ENCODE assay signal across 9 cellular contexts in the genomic region with DNA sequence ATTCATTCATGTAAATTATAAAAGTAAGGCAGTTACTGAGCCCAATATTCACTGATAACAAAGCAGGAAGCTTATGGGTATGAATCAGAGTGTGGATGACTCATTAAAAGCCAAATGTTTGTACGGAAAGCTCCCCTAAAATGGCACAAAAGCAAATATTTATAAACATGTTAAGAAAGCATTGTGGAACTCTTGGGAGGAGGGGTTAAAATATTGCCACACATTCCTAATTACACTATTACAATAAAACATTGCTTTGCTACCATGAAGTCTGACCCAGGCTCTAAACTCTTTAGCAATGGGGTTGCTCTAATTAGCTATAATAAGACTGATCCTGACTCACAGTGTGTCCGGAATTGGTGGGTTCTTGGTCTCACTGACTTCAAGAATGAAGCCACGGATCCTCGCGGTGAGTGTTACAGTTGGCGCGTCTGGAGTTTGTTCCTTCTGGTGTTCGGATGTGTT.
DNase-seq lines count a peak whose midpoint lies in the region; ATAC-seq and TF ChIP-seq lines count a peak whose summit lies in the region.
"Had no signal": no experiment of that assay in that cellular context is flagged by ENCODE, and none has a peak within 500 bp of the region (broad histone marks: within the 10 kb centered on the region; RNA-seq: fewer than 3 reads in every experiment).

No MANE protein-coding gene starts in this region.

- H3K4me3 Mint-ChIP-seq in activated CD8-positive, alpha-beta T cell treated with anti-CD3 and anti-CD28 coated beads, Interleukin-2, amount 10 ng/mL, durations not matched to agents 7 days and 5 days, result peak overlapping the region; percentile 3
- H3K4me3 Mint-ChIP-seq: dendritic cell treated with granulocyte-macrophage colony-stimulating factor and Interleukin-4, amounts not matched to agents 40 ng/mL and 50 ng/mL, for 4 days had no signal

- no peaks in the 10 kb centered on the region for H3K4me1 Mint-ChIP-seq in activated CD8-positive, alpha-beta T cell treated with anti-CD3 and anti-CD28 coated beads, Interleukin-2, amount 10 ng/mL, durations not matched to agents 7 days and 5 days (ENCODE audit: low read depth)

- no peaks in the 10 kb centered on the region for H3K36me3 ChIP-seq in kidney epithelial cell (ENCODE audit: control insufficient read depth, insufficient read depth, low read length)

- ATAC-seq in activated CD8-positive, alpha-beta T cell treated with anti-CD3 and anti-CD28 coated beads, Interleukin-2, amount 10 ng/mL, durations not matched to agents 7 days and 5 days, result no peak
- ATAC-seq in HG02759 (IDR thresholded peaks at IDR 0.05; ENCODE audit: unreplicated experiment) (no peak), GM18870 (IDR thresholded peaks at IDR 0.05; ENCODE audit: unreplicated experiment) (no peak)

- H3K27me3 Mint-ChIP-seq in activated CD8-positive, alpha-beta T cell treated with anti-CD3 and anti-CD28 coated beads, Interleukin-2, amount 10 ng/mL, durations not matched to agents 7 days and 5 days (ENCODE audit: low read depth), result no peaks in the 10 kb centered on the region

- no peak for TF ChIP-seq CTCF in kidney epithelial cell (IDR thresholded peaks at IDR 0.05; ENCODE audit: insufficient read depth, low read length, poor library complexity, severe bottlenecking)

- no peak overlapping the region for H3K4me3 ChIP-seq in kidney epithelial cell (ENCODE audit: low read depth, low read length)

- no peaks in the 10 kb centered on the region for H3K36me3 Mint-ChIP-seq in activated CD8-positive, alpha-beta T cell treated with anti-CD3 and anti-CD28 coated beads, Interleukin-2, amount 10 ng/mL, durations not matched to agents 7 days and 5 days (ENCODE audit: low read depth)

- peak; percentile 76 for DNase-seq in AG20443 (ENCODE audit: low spot score)
- DNase-seq in HT-29 (ENCODE audit: low spot score), result peak; percentile 65
- no peak for DNase-seq in activated CD8-positive, alpha-beta T cell treated with anti-CD3 and anti-CD28 coated beads, Interleukin-2, amount 10 ng/mL, durations not matched to agents 7 days and 5 days
- peak; percentile 26 for DNase-seq in kidney epithelial cell (ENCODE audit: low read depth)
- no peak for DNase-seq in NCI-H2081 (lab: John Stamatoyannopoulos, UW)
- no peak for DNase-seq in DMS153 treated with DMSO at 0.1 percent for 48 hours (lab: John Stamatoyannopoulos, UW; ENCODE audit: unreplicated experiment)

- no peak overlapping the region for H3K27ac Mint-ChIP-seq in activated CD8-positive, alpha-beta T cell treated with anti-CD3 and anti-CD28 coated beads, Interleukin-2, amount 10 ng/mL, durations not matched to agents 7 days and 5 days
- H3K27ac Mint-ChIP-seq: dendritic cell treated with granulocyte-macrophage colony-stimulating factor and Interleukin-4, amounts not matched to agents 40 ng/mL and 50 ng/mL, for 4 days had no signal

- POLR2A ChIA-PET in activated CD8-positive, alpha-beta T cell treated with anti-CD3 and anti-CD28 coated beads, Interleukin-2, amount 10 ng/mL, durations not matched to agents 7 days and 5 days (lab: Charles Lee), result interaction anchor here (0.6 kb wide), 1 partner anchor 332 kb away, joined by 3 read pairs; no protein-coding TSS in a partner anchor

- no peaks in the 10 kb centered on the region for H3K9me3 Mint-ChIP-seq in activated CD8-positive, alpha-beta T cell treated with anti-CD3 and anti-CD28 coated beads, Interleukin-2, amount 10 ng/mL, durations not matched to agents 7 days and 5 days (ENCODE audit: insufficient read depth)
- H3K9me3 Mint-ChIP-seq: dendritic cell treated with granulocyte-macrophage colony-stimulating factor and Interleukin-4, amounts not matched to agents 40 ng/mL and 50 ng/mL, for 4 days had no signal

- CTCF ChIA-PET in activated CD8-positive, alpha-beta T cell treated with anti-CD3 and anti-CD28 coated beads, Interleukin-2, amount 10 ng/mL, durations not matched to agents 7 days and 5 days (lab: Charles Lee), result interaction anchor here (1.0 to 1.7 kb wide), 2 partner anchors 21 to 79 kb away, joined by 5 to 7 read pairs; no protein-coding TSS in a partner anchor

- H3K27me3 ChIP-seq in kidney epithelial cell (ENCODE audit: control insufficient read depth, insufficient read depth, low read length), result no peaks in the 10 kb centered on the region

Comparison
In these comparisons a context has a peak if more than half of its experiments do, and no peak if none do; other contexts are left out.
1. DNase-seq: peak in AG20443 (single experiment), HT-29 (single experiment) and kidney epithelial cell (single experiment); none in activated CD8-positive, alpha-beta T cell treated with anti-CD3 and anti-CD28 coated beads, Interleukin-2, amount 10 ng/mL, durations not matched to agents 7 days and 5 days (single experiment), NCI-H2081 (0 of 2) and DMS153 treated with DMSO at 0.1 percent for 48 hours (single experiment).